1 cellular context compared by ENCODE assay signal in the genomic region with DNA sequence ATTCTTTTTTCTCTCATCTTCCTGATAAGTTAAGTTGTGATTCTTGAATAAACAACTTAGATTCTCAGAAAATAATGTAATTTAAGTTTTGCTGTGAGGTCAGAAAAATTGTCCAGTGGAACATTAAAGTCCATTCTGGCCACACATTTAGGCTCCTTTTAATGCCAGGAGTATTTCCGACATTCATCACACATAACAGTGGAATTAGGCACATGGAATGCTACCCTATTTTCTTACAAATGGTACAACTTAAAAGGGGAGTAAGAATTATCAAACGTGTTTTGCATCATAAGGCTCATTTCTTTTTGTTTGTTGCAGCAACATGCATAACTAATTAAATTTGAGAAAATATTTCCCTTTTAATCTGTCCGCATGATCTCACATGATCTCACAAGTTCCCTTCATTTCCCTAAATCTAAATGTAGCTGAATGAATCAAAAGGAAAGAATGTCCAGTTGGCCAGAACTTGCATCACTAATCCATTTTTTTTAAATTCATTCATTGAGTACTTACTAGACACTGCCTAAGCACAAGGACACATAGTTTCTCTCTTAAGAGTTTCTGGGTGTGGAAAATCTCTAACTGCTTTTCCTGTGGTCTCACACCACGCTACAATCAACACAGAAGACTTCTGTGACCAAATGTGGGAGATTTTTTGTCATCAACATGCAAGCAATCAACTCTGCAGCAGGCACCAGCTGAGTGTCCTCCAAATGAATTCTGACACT.
TF ChIP-seq lines count a peak whose summit lies in the region.

No MANE protein-coding gene starts in this region.

TF ChIP-seq in IMR-90, 13 proteins besides CTCF, POLR2A, EP300 and RAD21:
- TF ChIP-seq, protein P1, sequence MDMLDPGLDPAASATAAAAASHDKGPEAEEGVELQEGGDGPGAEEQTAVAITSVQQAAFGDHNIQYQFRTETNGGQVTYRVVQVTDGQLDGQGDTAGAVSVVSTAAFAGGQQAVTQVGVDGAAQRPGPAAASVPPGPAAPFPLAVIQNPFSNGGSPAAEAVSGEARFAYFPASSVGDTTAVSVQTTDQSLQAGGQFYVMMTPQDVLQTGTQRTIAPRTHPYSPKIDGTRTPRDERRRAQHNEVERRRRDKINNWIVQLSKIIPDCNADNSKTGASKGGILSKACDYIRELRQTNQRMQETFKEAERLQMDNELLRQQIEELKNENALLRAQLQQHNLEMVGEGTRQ (IDR thresholded peaks at IDR 0.05; ENCODE audit: low read depth, low read length) = no peak
- 0 out of 2 replicates have a peak, but pooled peaks have one; percentile 3 for TF ChIP-seq MAFK (IDR thresholded peaks at IDR 0.05; ENCODE audit: low read depth, low read length)
- TF ChIP-seq CEBPB (IDR thresholded peaks at IDR 0.05; ENCODE audit: low read depth, low read length) = peak; percentile 85
